Comparison of ENCODE assay signal across 10 cellular contexts in the genomic region with DNA sequence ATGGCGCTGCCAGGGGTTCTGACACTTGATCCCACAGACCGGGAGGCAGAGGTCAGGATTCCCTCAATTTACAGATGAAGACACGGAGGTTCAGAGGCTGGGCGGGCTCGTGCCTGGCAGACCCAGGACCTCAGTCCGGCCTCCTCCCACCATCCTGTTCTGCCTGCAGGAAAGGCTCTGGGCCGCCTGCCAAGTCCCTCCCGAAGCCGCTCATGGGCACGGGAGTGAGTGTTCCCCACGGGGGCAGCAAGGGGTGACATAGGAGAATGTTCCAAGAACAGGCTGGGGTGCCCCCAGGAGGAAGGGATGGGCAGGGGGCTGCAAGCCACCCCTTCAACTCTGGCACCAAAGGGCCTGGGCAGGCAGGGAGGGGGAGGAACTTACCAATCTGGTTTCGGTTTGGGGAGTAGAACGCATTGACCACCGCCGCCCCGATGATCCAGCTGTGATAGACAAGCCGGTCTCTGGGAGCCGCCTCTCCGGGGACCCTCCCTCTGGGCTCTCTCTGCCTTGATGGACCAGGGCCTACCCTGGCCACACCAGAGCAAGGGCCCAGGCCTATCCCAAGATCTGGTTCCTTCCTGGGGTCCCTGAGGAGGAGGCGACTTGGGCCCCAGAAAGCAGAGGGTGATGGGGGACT. TPM values are rescaled to one million over a fixed set of nuclear protein-coding genes. Genes with fewer than 3 reads are reported as not detected.
DNase-seq lines count a peak whose midpoint lies in the region; ATAC-seq, FAIRE-seq and TF ChIP-seq lines count a peak whose summit lies in the region.
"Had no signal": no experiment of that assay in that cellular context is flagged by ENCODE, and none has a peak within 500 bp of the region (broad histone marks: within the 10 kb centered on the region; RNA-seq: fewer than 3 reads in every experiment).

No MANE protein-coding gene starts in this region.

- peaks cover 5% of the 10 kb centered on the region for H3K4me1 Mint-ChIP-seq in CD14-positive monocyte

- TF ChIP-seq CTCF in CD14-positive monocyte (IDR thresholded peaks at IDR 0.05), result no peak
- TF ChIP-seq CTCF in dorsolateral prefrontal cortex (IDR thresholded peaks at IDR 0.05 in 54 of 56, conservative IDR thresholded peaks at IDR 0.05 in 2 of 56; ENCODE audit: low read depth in 1 of 56, partially characterized antibody in 56 of 56), result no peak
- TF ChIP-seq CTCF in D721Med (IDR thresholded peaks at IDR 0.05; ENCODE audit: insufficient read depth, missing control alignments), result no peak
- TF ChIP-seq CTCF in prostate gland (IDR thresholded peaks at IDR 0.05), result no peak

- H3K4me3 ChIP-seq in dorsolateral prefrontal cortex (no peak overlapping the region), mucosa of stomach (ENCODE audit: low read length) (peak overlapping the region; percentile 36), prostate gland (peak overlapping the region in 1 of 2 donors; percentile 12)

- H3K27me3 Mint-ChIP-seq in CD14-positive monocyte (ENCODE audit: low read depth in 3 of 3), result peaks cover 6 to 27% (median 9%) of the 10 kb centered on the region in 3 donors
- H3K27me3 Mint-ChIP-seq: brain had no signal

- no peak for TF ChIP-seq POLR2A in GM12892 (IDR thresholded peaks at IDR 0.05; ENCODE audit: low read depth, low read length)
- TF ChIP-seq POLR2A in prostate gland (IDR thresholded peaks at IDR 0.05), result no peak

- FAIRE-seq in D721Med (lab: Jason Lieb, UNC), result no peak
- no peak for FAIRE-seq in GM12892 (lab: Jason Lieb, UNC)

- H3K27ac ChIP-seq in dorsolateral prefrontal cortex (no peak overlapping the region), prostate gland (no peak overlapping the region)

- peaks cover 0 to 11% (median 3%) of the 10 kb centered on the region in 7 donors for H3K9me3 Mint-ChIP-seq in CD14-positive monocyte

- H3K9ac ChIP-seq in mucosa of stomach (ENCODE audit: low read length), result peak overlapping the region; percentile 65

- WGBS in prostate gland, result 17% methylated on average over 20 of the region's 20 CpGs

- no peak for ATAC-seq in GM21619 (IDR thresholded peaks at IDR 0.05; ENCODE audit: unreplicated experiment)

- H3K36me3 Mint-ChIP-seq in CD14-positive monocyte, result peaks cover 4 to 6% of the 10 kb centered on the region in 2 donors

- intact Hi-C loops in CD14-positive monocyte (cut with micrococcal nuclease) (no loop called here), dorsolateral prefrontal cortex (cut with DNase I) (loop anchor here in 1 of 2 donors (5.0 kb wide), 1 partner anchor 48 kb away; no protein-coding TSS in a partner anchor), prostate gland (cut with DNase I) (no loop called here)

- DNase-seq in CD14-positive monocyte (ENCODE audit: low spot score) (peak; percentile 45), NCI-H1105 (lab: John Stamatoyannopoulos, UW) (peak; percentile 32), dorsolateral prefrontal cortex (peak in 6 of 10 donors; percentile 22 to 44 (median 32)), D721Med (ENCODE audit: insufficient read length, low spot score) (no peak), GM12892 (ENCODE audit: insufficient read length) (no peak), prostate gland (ENCODE audit: low spot score) (no peak)
- DNase-seq: NCI-H446 treated with DMSO at 0.1 percent for 48 hours had no signal

- H3K27me3 ChIP-seq in dorsolateral prefrontal cortex (peaks cover 0 to 17% (median 0%) of the 10 kb centered on the region in 45 donors), mucosa of stomach (ENCODE audit: control insufficient read depth, insufficient read depth, low read length) (peaks cover 4% of the 10 kb centered on the region), prostate gland (replicated peaks; ENCODE audit: insufficient read depth) (no peaks in the 10 kb centered on the region)

- H3K9me3 ChIP-seq in mucosa of stomach (ENCODE audit: control insufficient read depth, low read length) (no peaks in the 10 kb centered on the region), prostate gland (no peaks in the 10 kb centered on the region)

- H3K36me3 ChIP-seq in mucosa of stomach (ENCODE audit: control insufficient read depth, insufficient read depth, low read length) (no peaks in the 10 kb centered on the region), prostate gland (no peaks in the 10 kb centered on the region)

- H3K27ac Mint-ChIP-seq in CD14-positive monocyte, result peak overlapping the region in 1 of 7 donors; percentile 20
- H3K27ac Mint-ChIP-seq: brain had no signal

- H3K4me3 Mint-ChIP-seq in CD14-positive monocyte, result peak overlapping the region; percentile 39 to 69
- H3K4me3 Mint-ChIP-seq: brain had no signal

- peaks cover 28% of the 10 kb centered on the region for H3K4me1 ChIP-seq in mucosa of stomach (ENCODE audit: control insufficient read depth, insufficient read depth, low read length)
- peaks cover 9% of the 10 kb centered on the region for H3K4me1 ChIP-seq in prostate gland (replicated peaks)

RNA-seq across cellular contexts. Expression of a gene that starts 7.5 kb away (rescaled TPM):
- polyA plus RNA-seq in CD14-positive monocyte, result 1 to 10 TPM; 3.6 to 6.0 TPM
- 10 to 100 TPM; 24.0 to 76.4 (median 50.5) TPM for total RNA-seq in dorsolateral prefrontal cortex
- 5.8 TPM for polyA plus RNA-seq in GM12892 (2012; ENCODE audit: missing spikeins)
- total RNA-seq in prostate gland, result 10 to 100 TPM; 20.3 to 25.8 TPM

RNA-seq across cellular contexts. Expression of a gene that starts 38.0 kb away (rescaled TPM):
- polyA plus RNA-seq in CD14-positive monocyte, result 10 to 100 TPM; 62.1 to 64.4 TPM
- total RNA-seq in dorsolateral prefrontal cortex (10 to 100 TPM; 12.0 to 44.5 (median 23.4) TPM), prostate gland (100 to 1,000 TPM in 1 of 2 donors, 10 to 100 TPM in 1; 83.3 to 105 TPM)
- 117 TPM for polyA plus RNA-seq in GM12892 (2012; ENCODE audit: missing spikeins)

RNA-seq across cellular contexts. Expression of a gene that starts 38.7 kb away (rescaled TPM):
- 1 to 10 TPM; 1.1 to 4.4 TPM for polyA plus RNA-seq in CD14-positive monocyte
- total RNA-seq in dorsolateral prefrontal cortex (1 to 10 TPM in 86 of 120 experiments, under 1 TPM in 29, not detected in 5; 0.18 to 5.4 (median 1.5) TPM), prostate gland (10 to 100 TPM in 1 of 2 donors, 1 to 10 TPM in 1; 4.6 to 13.6 TPM)
- polyA plus RNA-seq in GM12892 (2012; ENCODE audit: missing spikeins), result not detected

Comparison
In these comparisons a context has a peak if more than half of its experiments do, and no peak if none do; other contexts are left out.
1. DNase-seq: peak in CD14-positive monocyte (single experiment), NCI-H1105 (single experiment) and dorsolateral prefrontal cortex (6 of 10); none in D721Med (single experiment), GM12892 (single experiment) and prostate gland (single experiment).